8 cellular contexts compared by ENCODE assay signal in genomic region chr7:27172388-27172774, GRCh38. TPM values are rescaled to one million over a fixed set of nuclear protein-coding genes. Genes with fewer than 3 reads are reported as not detected.
DNase-seq lines count a peak whose midpoint lies in the region; ATAC-seq and TF ChIP-seq lines count a peak whose summit lies in the region.

No MANE protein-coding gene starts in this region.

- ATAC-seq in CD4-positive, alpha-beta T cell (ENCODE audit: poor library complexity): no peak
- ATAC-seq in GM18520 (IDR thresholded peaks at IDR 0.05; ENCODE audit: unreplicated experiment): no peak

- H3K27ac Mint-ChIP-seq in CD4-positive, alpha-beta T cell: peak overlapping the region; percentile 50
- no peak overlapping the region for H3K27ac Mint-ChIP-seq in neural crest cell (ENCODE audit: unreplicated experiment)

- intact Hi-C loops in CD4-positive, alpha-beta T cell (cut with DNase I, micrococcal nuclease): loop anchor here in 1 of 2 experiments (2.0 kb wide), 1 partner anchor 14 kb away; no protein-coding TSS in a partner anchor
- intact Hi-C loops in adrenal gland (cut with DNase I): no loop called here

- CTCF ChIA-PET in CD4-positive, alpha-beta T cell (lab: Charles Lee): interaction anchor here (1.0 to 2.9 kb wide), 4 partner anchors 11 to 24 kb away, joined by 3 to 10 read pairs (median 8); partner anchors contain the start of gene HOXA7

- H3K27me3 ChIP-seq in CD4-positive, alpha-beta T cell (ENCODE audit: control insufficient read depth, insufficient read depth, low read length): peaks cover 96% of the 10 kb centered on the region
- H3K27me3 ChIP-seq in adrenal gland: peaks cover 53% of the 10 kb centered on the region

- H3K27me3 Mint-ChIP-seq in CD4-positive, alpha-beta T cell: peaks cover 84% of the 10 kb centered on the region
- H3K27me3 Mint-ChIP-seq in neural crest cell (ENCODE audit: low read depth): peaks cover 93% of the 10 kb centered on the region

- peak overlapping the region; percentile 74 for H3K4me3 Mint-ChIP-seq in CD4-positive, alpha-beta T cell
- H3K4me3 Mint-ChIP-seq in neural crest cell: peak overlapping the region; percentile 64

- H3K36me3 ChIP-seq in adrenal gland (replicated peaks in 1 of 2): no peaks in the 10 kb centered on the region

- no peaks in the 10 kb centered on the region for H3K9me3 Mint-ChIP-seq in CD4-positive, alpha-beta T cell
- no peaks in the 10 kb centered on the region for H3K9me3 Mint-ChIP-seq in neural crest cell

- H3K9me3 ChIP-seq in CD4-positive, alpha-beta T cell (ENCODE audit: control insufficient read depth, low read length): peaks cover 5% of the 10 kb centered on the region
- no peaks in the 10 kb centered on the region for H3K9me3 ChIP-seq in adrenal gland (replicated peaks in 1 of 3)

- 33 to 45% (median 45%) methylated on average over 8 to 10 of the region's 10 CpGs for WGBS in adrenal gland, 4 donors

- peaks cover 16 to 17% of the 10 kb centered on the region in 2 donors for H3K4me1 ChIP-seq in adrenal gland (replicated peaks in 1 of 2)

- TF ChIP-seq POLR2A in adrenal gland (IDR thresholded peaks at IDR 0.05): no peak

- H3K27ac ChIP-seq in CD4-positive, alpha-beta T cell (ENCODE audit: low read depth, low read length): no peak overlapping the region
- H3K27ac ChIP-seq in adrenal gland: peak overlapping the region in 1 of 5 donors; percentile 20

- H3K4me1 Mint-ChIP-seq in CD4-positive, alpha-beta T cell (ENCODE audit: low read depth): peaks cover 44% of the 10 kb centered on the region
- H3K4me1 Mint-ChIP-seq in neural crest cell: peaks cover 13% of the 10 kb centered on the region

- POLR2A ChIA-PET in CD4-positive, alpha-beta T cell (lab: Charles Lee): interaction anchor here (0.6 to 2.5 kb wide), 4 partner anchors 11 to 18 kb away, joined by 3 to 14 read pairs (median 8); no protein-coding TSS in a partner anchor

- TF ChIP-seq CTCF in CD4-positive, alpha-beta T cell (IDR thresholded peaks at IDR 0.05): no peak
- no peak for TF ChIP-seq CTCF in HFF-Myc (IDR thresholded peaks at IDR 0.05; ENCODE audit: low read depth, low read length, missing control alignments)
- no peak for TF ChIP-seq CTCF in adrenal gland (IDR thresholded peaks at IDR 0.05)
- no peak for TF ChIP-seq CTCF in neural crest cell (conservative IDR thresholded peaks at IDR 0.05)

- peak in 2 of 10 experiments; percentile 0 to 32 for DNase-seq in CD4-positive, alpha-beta T cell
- no peak for DNase-seq in HFF-Myc (ENCODE audit: extremely low read depth, low read depth)
- peak in 4 of 7 donors; percentile 12 to 47 (median 14) for DNase-seq in adrenal gland
- DNase-seq in neural crest cell (ENCODE audit: low read depth, low spot score): no peak
- no peak for DNase-seq in ecto neural progenitor cell (ENCODE audit: low spot score)
- DNase-seq in OCI-M2 (lab: John Stamatoyannopoulos, UW; ENCODE audit: unreplicated experiment): no peak
- no peak for DNase-seq in retina

- H3K4me3 ChIP-seq in HFF-Myc (replicated peaks; ENCODE audit: low read depth, low read length) (peak overlapping the region; percentile 83), adrenal gland (peak overlapping the region in 1 of 4 donors; percentile 66)

- no peaks in the 10 kb centered on the region for H3K36me3 Mint-ChIP-seq in CD4-positive, alpha-beta T cell (ENCODE audit: low read depth)
- H3K36me3 Mint-ChIP-seq in neural crest cell (ENCODE audit: low read depth): peaks cover 2% of the 10 kb centered on the region

RNA-seq across cellular contexts. Expression of gene HOXA10, which starts 1.7 kb away (rescaled TPM):
- total RNA-seq in CD4-positive, alpha-beta T cell: not detected
- total RNA-seq in adrenal gland: 10 to 100 TPM in 6 of 8 donors, 1 to 10 TPM in 2; 7.8 to 14.7 (median 12.2) TPM
- polyA plus RNA-seq in adrenal gland: 10 to 100 TPM in 1 of 3 donors, 1 to 10 TPM in 2; 3.8 to 14.1 (median 4.2) TPM
- 0.35 TPM in 1 of 2 replicates, not detected in the other for total RNA-seq in neural crest cell

RNA-seq across cellular contexts. Expression of gene HOXA9, which starts 7.0 kb away (rescaled TPM):
- total RNA-seq in CD4-positive, alpha-beta T cell: not detected
- total RNA-seq in adrenal gland (10 to 100 TPM in 6 of 8 donors, 1 to 10 TPM in 2; 7.7 to 20.1 (median 12.6) TPM), neural crest cell (9.0 and 10.0 TPM in 2 replicates)
- polyA plus RNA-seq in adrenal gland: 10 to 100 TPM in 1 of 3 donors, 1 to 10 TPM in 2; 2.7 to 26.7 (median 4.4) TPM

RNA-seq across cellular contexts. Expression of gene HOXA11, which starts 12.7 kb away (rescaled TPM):
- not detected for total RNA-seq in CD4-positive, alpha-beta T cell
- 1 to 10 TPM in 5 of 8 donors, under 1 TPM in 2, not detected in 1; 0.13 to 2.4 (median 1.2) TPM for total RNA-seq in adrenal gland
- 1 to 10 TPM in 1 of 3 donors, under 1 TPM in 2; 0.20 to 3.0 (median 0.40) TPM for polyA plus RNA-seq in adrenal gland
- not detected in 2 replicates for total RNA-seq in neural crest cell

RNA-seq across cellular contexts. Expression of gene HOXA7, which starts 15.9 kb away (rescaled TPM):
- not detected for total RNA-seq in CD4-positive, alpha-beta T cell
- total RNA-seq in adrenal gland: 10 to 100 TPM; 21.3 to 39.1 (median 24.9) TPM
- 10 to 100 TPM in 2 of 3 donors, 1 to 10 TPM in 1; 9.7 to 25.3 (median 12.4) TPM for polyA plus RNA-seq in adrenal gland
- total RNA-seq in neural crest cell: 7.1 and 8.8 TPM in 2 replicates

RNA-seq across cellular contexts. Expression of gene HOXA3, which starts 20.0 kb away (rescaled TPM):
- total RNA-seq in CD4-positive, alpha-beta T cell: not detected
- total RNA-seq in adrenal gland: 10 to 100 TPM in 2 of 8 donors, 1 to 10 TPM in 6; 2.3 to 32.7 (median 4.8) TPM
- polyA plus RNA-seq in adrenal gland: 1 to 10 TPM; 1.0 to 3.7 (median 2.8) TPM
- total RNA-seq in neural crest cell: 10.6 and 11.3 TPM in 2 replicates

Comparison
In these comparisons a context has a peak if more than half of its experiments do, and no peak if none do; other contexts are left out.
1. DNase-seq: peak in adrenal gland (4 of 7); none in HFF-Myc (single experiment), neural crest cell (single experiment), ecto neural progenitor cell (single experiment), OCI-M2 (single experiment) and retina (single experiment).